Comparison of ENCODE assay signal across 20 cellular contexts in the genomic region with DNA sequence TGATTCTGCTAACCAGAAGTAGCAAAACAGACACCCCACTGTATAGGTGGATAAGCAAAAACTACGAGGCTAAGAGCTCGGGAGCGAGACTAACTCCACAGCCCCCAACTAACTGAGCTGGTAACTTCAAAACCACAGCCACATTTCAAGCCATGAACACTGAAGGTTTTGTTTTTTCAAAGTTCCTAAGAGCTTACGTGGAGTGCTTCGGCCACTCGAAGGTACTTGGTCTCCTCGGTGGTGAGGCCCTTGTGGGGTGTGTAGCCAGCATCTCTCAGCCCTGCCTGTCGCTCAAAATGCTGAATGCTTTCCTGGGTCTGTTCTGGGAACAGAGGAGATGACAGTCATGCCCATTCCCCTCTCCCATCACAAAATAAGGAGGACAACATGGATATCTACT.
"Had no signal": no experiment of that assay in that cellular context is flagged by ENCODE, and none has a peak within 500 bp of the region (broad histone marks: within the 10 kb centered on the region; RNA-seq: fewer than 3 reads in every experiment).

No MANE protein-coding gene starts in this region.

- H3K27me3 ChIP-seq: spleen, tibial artery had no signal

- H3K4me1 ChIP-seq: tibial artery had no signal

- H3K4me3 ChIP-seq: spleen, tibial artery had no signal

- H3K4me1 Mint-ChIP-seq: neural crest cell had no signal

- H3K27me3 Mint-ChIP-seq: activated B cell treated with CpG ODN at 0.5 μM for 24 hours; brain; stimulated activated naive B cell treated with anti-CD40 and anti-IgM and Interleukin-4, amounts not matched to agents 10 μg/mL and 1 μg/mL and 100 μg/mL, for 72 hours had no signal

- H3K9me3 Mint-ChIP-seq: activated B cell treated with CpG ODN at 0.5 μM for 24 hours; brain; neural crest cell; stimulated activated naive B cell treated with anti-CD40 and anti-IgM and Interleukin-4, amounts not matched to agents 10 μg/mL and 1 μg/mL and 100 μg/mL, for 72 hours had no signal

- H3K27ac Mint-ChIP-seq: activated B cell treated with CpG ODN at 0.5 μM for 24 hours had no signal

- H3K9me3 ChIP-seq: spleen, tibial artery had no signal

- H3K27ac ChIP-seq: spleen, tibial artery had no signal

- FAIRE-seq: colon, endometrium, urothelium cell line had no signal

- H3K4me3 Mint-ChIP-seq: activated B cell treated with CpG ODN at 0.5 μM for 24 hours; brain; neural crest cell; stimulated activated naive B cell treated with anti-CD40 and anti-IgM and Interleukin-4, amounts not matched to agents 10 μg/mL and 1 μg/mL and 100 μg/mL, for 72 hours had no signal

- DNase-seq: activated B cell treated with CpG ODN at 0.5 μM for 24 hours; activated CD4-positive, alpha-beta T cell treated with anti-CD3 and anti-CD28 coated beads for 48 hours; activated naive CD4-positive, alpha-beta T cell treated with anti-CD3 and anti-CD28 coated beads, Interleukin-2, amount 50 U/mL, for 16 hours; amniotic stem cell; caudate nucleus; erythroblast; foreskin melanocyte; hypothalamus; islet precursor cell; left colon; retina; spleen; stimulated activated CD4-positive, alpha-beta T cell treated with anti-CD3 and anti-CD28 coated beads, Interleukin-4, amount 100 ng/mL, for 4 hours; stimulated activated naive B cell treated with anti-CD40 and anti-IgM and Interleukin-4, amounts not matched to agents 10 μg/mL and 1 μg/mL and 100 μg/mL, for 72 hours; tibial artery had no signal

- ATAC-seq: left colon; stimulated activated naive B cell treated with anti-CD40 and anti-IgM and Interleukin-4, amounts not matched to agents 10 μg/mL and 1 μg/mL and 100 μg/mL, for 72 hours had no signal
